1 cellular context compared by ENCODE assay signal in genomic region chr6:52077180-52077884, GRCh38.
TF ChIP-seq lines count a peak whose summit lies in the region.

No MANE protein-coding gene starts in this region.

TF ChIP-seq in H1, 55 proteins besides CTCF, POLR2A, EP300 and RAD21 (continued from another document):
- TF ChIP-seq USF2 (IDR thresholded peaks at IDR 0.05; ENCODE audit: low read length) (no peak), KDM5A (IDR thresholded peaks at IDR 0.05; ENCODE audit: low read length) (no peak), NRF1 (IDR thresholded peaks at IDR 0.05; ENCODE audit: low read depth, low read length) (no peak), KDM1A (IDR thresholded peaks at IDR 0.05; ENCODE audit: borderline replicate concordance, low read length) (no peak; the same call in 1 of the 2 replicates), ATF2 (IDR thresholded peaks at IDR 0.05; ENCODE audit: low read length) (peak; percentile 45; the same call in 1 of the 2 replicates), CREB1 (IDR thresholded peaks at IDR 0.05) (no peak), CHD1 (IDR thresholded peaks at IDR 0.05; ENCODE audit: low read depth, low read length) (no peak), BACH1 (IDR thresholded peaks at IDR 0.05; ENCODE audit: low read length) (no peak), ATF3 (IDR thresholded peaks at IDR 0.05; ENCODE audit: insufficient read depth, low read depth, low read length) (no peak), RFX5 (IDR thresholded peaks at IDR 0.05; ENCODE audit: borderline replicate concordance, low read depth, low read length) (no peak), ASH2L (IDR thresholded peaks at IDR 0.05; ENCODE audit: low read length) (peak; percentile 85), NANOG (IDR thresholded peaks at IDR 0.05; ENCODE audit: insufficient read depth, low read depth, low read length, poor library complexity, severe bottlenecking) (peak; percentile 14), BCL11A (IDR thresholded peaks at IDR 0.05; ENCODE audit: low read depth in 2 of 2, low read length in 2 of 2) (no peak), SIRT6 (IDR thresholded peaks at IDR 0.05; ENCODE audit: low read length) (no peak), CHD2 (IDR thresholded peaks at IDR 0.05; ENCODE audit: low read length) (peak; percentile 47; the same call in 1 of the 2 replicates), SIN3A (conservative IDR thresholded peaks at IDR 0.05 in 1 of 2, IDR thresholded peaks at IDR 0.05 in 1 of 2; ENCODE audit: low read depth in 1 of 2, low read length in 2 of 2) (no peak), FOSL1 (IDR thresholded peaks at IDR 0.05; ENCODE audit: insufficient read depth, low read depth, low read length) (no peak), MAFK (IDR thresholded peaks at IDR 0.05; ENCODE audit: low read depth, low read length) (no peak), KDM4A (IDR thresholded peaks at IDR 0.05; ENCODE audit: low read depth, low read length, severe bottlenecking) (peak; percentile 15), BRCA1 (IDR thresholded peaks at IDR 0.05; ENCODE audit: low read depth, low read length) (no peak), JUN (IDR thresholded peaks at IDR 0.05; ENCODE audit: low read depth, low read length) (no peak), SP2 (IDR thresholded peaks at IDR 0.05; ENCODE audit: low read length) (no peak), RXRA (IDR thresholded peaks at IDR 0.05; ENCODE audit: insufficient read depth, low read depth, low read length) (no peak), EGR1 (IDR thresholded peaks at IDR 0.05; ENCODE audit: borderline replicate concordance, low read depth, low read length) (0 out of 2 replicates have a peak, but pooled peaks have one; percentile 27), SP1 (IDR thresholded peaks at IDR 0.05; ENCODE audit: low read depth, low read length) (peak; percentile 85), MAX (IDR thresholded peaks at IDR 0.05) (no peak), HDAC6 (IDR thresholded peaks at IDR 0.05; ENCODE audit: low read depth, low read length) (no peak), TAF1 (IDR thresholded peaks at IDR 0.05; ENCODE audit: low read depth, low read length) (0 out of 2 replicates have a peak, but pooled peaks have one; percentile 22)
TF ChIP-seq in H1: peak in this region for 10.
